In the genomic region with DNA sequence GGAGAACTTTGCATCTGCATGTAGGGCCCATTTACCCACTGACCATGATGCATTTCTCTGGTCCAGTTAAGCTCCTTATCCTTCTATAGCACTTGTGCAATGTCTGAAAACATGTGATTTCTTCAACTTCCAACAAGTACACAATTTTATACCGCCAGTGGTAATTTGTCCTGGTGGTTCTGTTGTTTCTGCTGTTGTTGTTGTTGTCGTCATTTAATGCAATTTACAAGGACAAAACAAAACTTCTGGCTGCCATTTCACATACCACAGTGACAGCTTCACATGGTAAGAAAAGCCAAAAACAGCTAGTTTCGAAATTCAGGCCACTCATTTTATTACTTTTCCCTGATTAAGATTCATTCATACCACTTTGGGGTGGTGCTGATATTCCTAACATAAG, we compare ENCODE assay signal across 15 cellular contexts.
"Had no signal": no experiment of that assay in that cellular context is flagged by ENCODE, and none has a peak within 500 bp of the region (broad histone marks: within the 10 kb centered on the region; RNA-seq: fewer than 3 reads in every experiment).

No MANE protein-coding gene starts in this region.

- H3K4me3 Mint-ChIP-seq: central memory CD8-positive, alpha-beta T cell; memory B cell had no signal

- H3K9me3 ChIP-seq: esophagus squamous epithelium, left ventricle myocardium inferior, mucosa of descending colon, neutrophil, SJCRH30, tibial nerve, uterus had no signal

- H3K9me3 Mint-ChIP-seq: central memory CD8-positive, alpha-beta T cell; memory B cell had no signal

- DNase-seq: effector CD4-positive, alpha-beta T cell; esophagus squamous epithelium; foreskin melanocyte; left ventricle myocardium inferior; mucosa of descending colon; SJCRH30; uterus had no signal

- H3K27ac ChIP-seq: brain microvascular endothelial cell, coronary artery, esophagus squamous epithelium, left ventricle myocardium inferior, neutrophil, parathyroid adenoma, SJCRH30, uterus had no signal

- ATAC-seq: mucosa of descending colon had no signal

- H3K4me1 Mint-ChIP-seq: central memory CD8-positive, alpha-beta T cell; memory B cell had no signal

- H3K4me3 ChIP-seq: coronary artery, esophagus squamous epithelium, left ventricle myocardium inferior, mucosa of descending colon, SJCRH30, tibial nerve, uterus had no signal

- H3K36me3 Mint-ChIP-seq: memory B cell had no signal

- H3K36me3 ChIP-seq: brain microvascular endothelial cell, esophagus squamous epithelium, left ventricle myocardium inferior, neutrophil, SJCRH30, tibial nerve, uterus had no signal

- H3K27me3 Mint-ChIP-seq: central memory CD8-positive, alpha-beta T cell; memory B cell; naive thymus-derived CD4-positive, alpha-beta T cell had no signal

- H3K4me1 ChIP-seq: esophagus squamous epithelium, left ventricle myocardium inferior, parathyroid adenoma, SJCRH30, uterus had no signal

- H3K27me3 ChIP-seq: brain microvascular endothelial cell, esophagus squamous epithelium, neutrophil, SJCRH30, tibial nerve, uterus had no signal

- H3K9ac ChIP-seq: parathyroid adenoma had no signal

- H3K27ac Mint-ChIP-seq: memory B cell had no signal

- H2AFZ ChIP-seq: parathyroid adenoma had no signal

- H3K79me2 ChIP-seq: parathyroid adenoma had no signal
